Comparison of ENCODE assay signal across 15 cellular contexts in genomic region chr4:11286533-11286932, GRCh38.
DNase-seq lines count a peak whose midpoint lies in the region; ATAC-seq and TF ChIP-seq lines count a peak whose summit lies in the region.
"Had no signal": no experiment of that assay in that cellular context is flagged by ENCODE, and none has a peak within 500 bp of the region (broad histone marks: within the 10 kb centered on the region; RNA-seq: fewer than 3 reads in every experiment).

No MANE protein-coding gene starts in this region.

- H3K4me1 ChIP-seq in testis, result no peaks in the 10 kb centered on the region
- H3K4me1 ChIP-seq in Karpas-422 (ENCODE audit: low read length), result no peaks in the 10 kb centered on the region
- H3K4me1 ChIP-seq: right atrium auricular region, vagina had no signal

- H3K9me2 ChIP-seq in Karpas-422 (replicated peaks; ENCODE audit: insufficient read depth, low read length), result no peaks in the 10 kb centered on the region

- WGBS in testis, 2 donors, result 63 to 69% methylated on average over 2 of the region's 2 CpGs

- H3K9me3 ChIP-seq in testis, result no peaks in the 10 kb centered on the region
- H3K9me3 ChIP-seq in Karpas-422 (ENCODE audit: low read length), result peaks cover 21% of the 10 kb centered on the region
- H3K9me3 ChIP-seq: right atrium auricular region, vagina had no signal

- H3K27me3 ChIP-seq in testis (no peaks in the 10 kb centered on the region), Karpas-422 (ENCODE audit: low read length) (no peaks in the 10 kb centered on the region)
- H3K27me3 ChIP-seq: right atrium auricular region, vagina had no signal

- H3K9ac ChIP-seq in Karpas-422 (ENCODE audit: low read length), result no peak overlapping the region

- no peaks in the 10 kb centered on the region for H3K79me2 ChIP-seq in Karpas-422 (ENCODE audit: low read length)

- H3K4me3 ChIP-seq in testis, result no peak overlapping the region
- no peak overlapping the region for H3K4me3 ChIP-seq in Karpas-422 (ENCODE audit: low read length)
- H3K4me3 ChIP-seq: right atrium auricular region, vagina had no signal

- H2AFZ ChIP-seq in Karpas-422 (ENCODE audit: low read length), result no peak overlapping the region

- no peak overlapping the region for H3K27ac ChIP-seq in testis
- no peak overlapping the region for H3K27ac ChIP-seq in Karpas-422 (ENCODE audit: low read length)
- H3K27ac ChIP-seq: right atrium auricular region, vagina had no signal

- H3K4me2 ChIP-seq in Karpas-422 (ENCODE audit: low read depth, low read length, poor library complexity, severe bottlenecking), result no peak overlapping the region

- no peaks in the 10 kb centered on the region for H4K20me1 ChIP-seq in Karpas-422 (ENCODE audit: insufficient read depth, low read depth, low read length)

- H3K36me3 ChIP-seq in testis (ENCODE audit: low read depth, missing control alignments) (no peaks in the 10 kb centered on the region), Karpas-422 (ENCODE audit: insufficient read depth, low read length) (no peaks in the 10 kb centered on the region)
- H3K36me3 ChIP-seq: right atrium auricular region, vagina had no signal

- no peak for TF ChIP-seq POLR2A in testis (IDR thresholded peaks at IDR 0.05)

- no peak for TF ChIP-seq CTCF in testis (IDR thresholded peaks at IDR 0.05)

- ATAC-seq in GM18858 (IDR thresholded peaks at IDR 0.05; ENCODE audit: unreplicated experiment), result peak; percentile 69
- ATAC-seq in GM21390 (IDR thresholded peaks at IDR 0.05; ENCODE audit: unreplicated experiment), result peak; percentile 72
- peak; percentile 78 for ATAC-seq in HG02973 (IDR thresholded peaks at IDR 0.05; ENCODE audit: unreplicated experiment)
- ATAC-seq: esophagus mucosa had no signal

- intact Hi-C loops in testis (cut with DNase I; ENCODE audit: low total_unique reads), result no loop called here

- peak; percentile 2 for DNase-seq in MV-4-11 (lab: John Stamatoyannopoulos, UW)
- no peak for DNase-seq in testis
- DNase-seq in Karpas-422, result no peak
- no peak for DNase-seq in T1000 (lab: John Stamatoyannopoulos, UW)
- no peak for DNase-seq in D341Med (ENCODE audit: low spot score)
- DNase-seq: activated CD4-positive, alpha-beta T cell treated with anti-CD3 and anti-CD28 coated beads, Interleukin-2, amount 10 ng/mL, durations not matched to agents 24 days and 14 days; Kasumi-1; NCI-H1930; NCI-H748 treated with DMSO at 0.1 percent for 48 hours had no signal
